ENCODE assay signal across 9 cellular contexts in genomic region chr11:31810779-31811647, GRCh38. TPM values are rescaled to one million over a fixed set of nuclear protein-coding genes. Genes with fewer than 3 reads are reported as not detected.
DNase-seq lines count a peak whose midpoint lies in the region; ATAC-seq, FAIRE-seq and TF ChIP-seq lines count a peak whose summit lies in the region.
"Had no signal": no experiment of that assay in that cellular context is flagged by ENCODE, and none has a peak within 500 bp of the region (broad histone marks: within the 10 kb centered on the region; RNA-seq: fewer than 3 reads in every experiment).

Gene PAX6, minus strand, starts transcription at chr11:31811322. Its CDS starts 4,911 bp downstream, at chr11:31806411.

- H3K36me3 ChIP-seq in GM06990 (ENCODE audit: control insufficient read depth, insufficient read depth, low read length) = no peaks in the 10 kb centered on the region
- no peaks in the 10 kb centered on the region for H3K36me3 ChIP-seq in bronchial epithelial cell (ENCODE audit: control insufficient read depth, insufficient read depth, low read length)
- H3K36me3 ChIP-seq in kidney (ENCODE audit: control insufficient read depth in 1 of 2, insufficient read depth in 2 of 2, low read length in 2 of 2) = no peaks in the 10 kb centered on the region
- H3K36me3 ChIP-seq in small intestine (ENCODE audit: control insufficient read depth in 2 of 2, insufficient read depth in 2 of 2, low read length in 2 of 2) = no peaks in the 10 kb centered on the region

- no peak for TF ChIP-seq CTCF in GM06990 (IDR thresholded peaks at IDR 0.05; ENCODE audit: insufficient read depth, low read length, poor library complexity, severe bottlenecking)
- no peak for TF ChIP-seq CTCF in bronchial epithelial cell (IDR thresholded peaks at IDR 0.05; ENCODE audit: insufficient read depth, low read length, severe bottlenecking)
- no peak for TF ChIP-seq CTCF in kidney (IDR thresholded peaks at IDR 0.05; ENCODE audit: borderline replicate concordance, extremely low read depth, insufficient read depth)

- peak within 1 kb of the TSS; percentile 72 to 90 (median 90) for H3K4me3 Mint-ChIP-seq in IgD-negative memory B cell

- peak within 1 kb of the TSS; percentile 95 to 97 (median 97) for H3K27ac Mint-ChIP-seq in IgD-negative memory B cell

- H3K9ac ChIP-seq in kidney (ENCODE audit: low read length in 2 of 2) = no peak within 1 kb of the TSS

- peaks cover 0 to 16% (median 0%) of the 10 kb centered on the region in 3 donors for H3K9me3 Mint-ChIP-seq in IgD-negative memory B cell

- peaks cover 23 to 53% (median 26%) of the 10 kb centered on the region in 3 donors for H3K4me1 Mint-ChIP-seq in IgD-negative memory B cell

- no peak for FAIRE-seq in bronchial epithelial cell (lab: Jason Lieb, UNC)
- no peak for FAIRE-seq in kidney (lab: Jason Lieb, UNC)
- FAIRE-seq in small intestine (lab: Jason Lieb, UNC) = no peak

- H3K9me3 ChIP-seq in kidney (ENCODE audit: control insufficient read depth in 1 of 2, low read length in 2 of 2) (no peaks in the 10 kb centered on the region), small intestine (ENCODE audit: control insufficient read depth, low read depth) (no peaks in the 10 kb centered on the region)

- no peak within 1 kb of the TSS for H3K27ac ChIP-seq in kidney (ENCODE audit: low read depth in 2 of 2, low read length in 2 of 2)
- H3K27ac ChIP-seq in small intestine (ENCODE audit: low read depth in 1 of 2, low read length in 1 of 2) = no peak within 1 kb of the TSS

- peak within 1 kb of the TSS; percentile 43 for H3K4me3 ChIP-seq in GM06990 (replicated peaks; ENCODE audit: low read depth, low read length)
- peak within 1 kb of the TSS; percentile 18 for H3K4me3 ChIP-seq in bronchial epithelial cell (ENCODE audit: low read depth, low read length)
- peak within 1 kb of the TSS; percentile 32 to 38 for H3K4me3 ChIP-seq in kidney (ENCODE audit: low read length in 2 of 2)
- H3K4me3 ChIP-seq in small intestine (ENCODE audit: low read depth in 1 of 2, low read length in 2 of 2) = peak within 1 kb of the TSS in 1 of 2 donors; percentile 35

- 2 to 4% (median 4%) methylated on average over 49 of the region's 49 CpGs for WGBS in small intestine, 3 donors

- peaks cover 12% of the 10 kb centered on the region for H3K27me3 ChIP-seq in GM06990 (replicated peaks; ENCODE audit: control insufficient read depth, insufficient read depth, low read length)
- H3K27me3 ChIP-seq in bronchial epithelial cell (ENCODE audit: control insufficient read depth, insufficient read depth, low read length) = peaks cover 91% of the 10 kb centered on the region
- peaks cover 0 to 84% of the 10 kb centered on the region in 2 donors for H3K27me3 ChIP-seq in small intestine (ENCODE audit: control insufficient read depth in 2 of 2, insufficient read depth in 2 of 2, low read length in 2 of 2)

- peaks cover 68% of the 10 kb centered on the region for H3K27me3 Mint-ChIP-seq in IgD-negative memory B cell

- ATAC-seq in GM21737 (IDR thresholded peaks at IDR 0.05; ENCODE audit: unreplicated experiment) = peak; percentile 62

- peaks cover 2% of the 10 kb centered on the region for H3K36me3 Mint-ChIP-seq in IgD-negative memory B cell

- peaks cover 4 to 32% of the 10 kb centered on the region in 2 donors for H3K4me1 ChIP-seq in kidney (ENCODE audit: control insufficient read depth in 1 of 2, insufficient read depth in 1 of 2, low read depth in 1 of 2, low read length in 2 of 2)
- peaks cover 0 to 17% of the 10 kb centered on the region in 2 donors for H3K4me1 ChIP-seq in small intestine (ENCODE audit: control insufficient read depth in 2 of 2, insufficient read depth in 1 of 2, low read depth in 1 of 2, low read length in 1 of 2)

- intact Hi-C loops in kidney (cut with DNase I) = no loop called here

- DNase-seq in GM06990 (ENCODE audit: extremely low read depth, insufficient read length) (peak; percentile 51), RPMI7951 (ENCODE audit: low read depth) (peak; percentile 97), bronchial epithelial cell (ENCODE audit: low read depth) (peak; percentile 22), kidney (peak; percentile 73), small intestine (peak; percentile 54), GM19240 (ENCODE audit: insufficient read length, low spot score) (no peak)

RNA-seq across cellular contexts. Expression of gene PAX6, which starts in this region (rescaled TPM):
- polyA plus RNA-seq in IgD-negative memory B cell = not detected
- 22.3 and 29.2 TPM in 2 replicates for total RNA-seq in RPMI7951 (2014; rRNA removed; shearing (Covaris generic))
- not detected in 2 replicates for total RNA-seq in bronchial epithelial cell
- total RNA-seq in kidney = not detected
- polyA plus RNA-seq in kidney (ENCODE audit: insufficient read depth, low read depth, low replicate concordance) = not detected
- 1 to 10 TPM in 1 of 3 donors, under 1 TPM in 2; 0.88 to 1.4 (median 0.89) TPM for polyA plus RNA-seq in small intestine
- total RNA-seq: glomerular endothelial cell had no signal

Comparison
In these comparisons a context has a peak if more than half of its experiments do, and no peak if none do; other contexts are left out.
1. RNA of gene PAX6 (total RNA-seq): 22.3 to 29.2 TPM in RPMI7951; not detected in bronchial epithelial cell and not detected in kidney (single experiment); every median in the first group is over 10 times any median in the second.
2. Peak in DNase-seq and H3K4me3 ChIP-seq in bronchial epithelial cell; RNA of the gene not detected or under 1 TPM.
3. Peak in DNase-seq and H3K4me3 ChIP-seq in kidney; RNA of the gene not detected or under 1 TPM.